Comparison of ENCODE assay signal across 1 cellular context in the genomic region with DNA sequence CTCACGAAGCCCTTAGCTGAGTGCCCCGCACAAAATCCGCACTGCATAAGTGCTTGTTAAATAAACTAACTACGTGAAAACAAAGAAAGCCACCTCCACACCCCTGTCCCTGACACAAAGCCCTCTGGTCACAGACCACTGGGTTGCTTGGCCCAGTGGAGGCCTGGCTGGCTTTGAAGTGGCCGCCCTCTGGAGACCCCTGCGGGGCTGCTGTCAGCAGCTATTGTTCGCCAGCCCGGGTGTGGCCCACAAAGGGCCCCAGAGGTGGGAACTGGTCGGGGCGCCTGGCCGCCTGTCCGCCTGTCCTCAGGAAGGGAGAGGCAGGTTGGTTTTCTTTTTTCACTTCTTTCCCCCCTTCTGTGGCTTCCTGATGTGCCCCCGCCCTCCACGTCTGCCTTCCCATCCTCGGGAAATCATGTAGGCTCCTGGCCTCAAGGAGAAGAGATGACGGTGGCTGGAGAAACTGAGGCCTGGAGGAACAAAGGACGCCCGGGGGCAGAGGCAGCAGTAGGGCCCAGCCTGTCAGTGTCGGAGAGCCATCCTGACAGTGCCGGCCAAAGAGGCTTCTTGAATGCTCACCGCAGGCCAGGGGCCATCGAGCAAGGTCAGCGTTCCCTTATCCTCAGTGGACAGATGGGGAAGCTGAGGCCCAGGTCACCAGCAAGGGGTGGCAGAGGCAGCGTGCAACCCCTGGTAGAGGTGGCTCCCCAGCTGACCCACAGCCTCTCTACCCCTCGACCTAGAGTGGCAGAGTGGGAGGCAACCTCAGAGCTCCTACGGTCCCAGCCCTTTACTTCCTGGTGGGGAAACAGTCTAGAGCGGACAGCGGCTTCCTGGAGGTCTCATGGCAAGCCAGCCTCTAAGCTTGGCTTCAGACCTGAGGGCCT.
TF ChIP-seq lines count a peak whose summit lies in the region.

No MANE protein-coding gene starts in this region.

TF ChIP-seq in K562, 482 proteins besides CTCF, POLR2A, EP300 and RAD21:
- TF ChIP-seq HDAC1 (IDR thresholded peaks at IDR 0.05), result no peak
- TF ChIP-seq POLR2G (IDR thresholded peaks at IDR 0.05; ENCODE audit: low read depth, low read length), result peak; percentile 75
